In the genomic region with DNA sequence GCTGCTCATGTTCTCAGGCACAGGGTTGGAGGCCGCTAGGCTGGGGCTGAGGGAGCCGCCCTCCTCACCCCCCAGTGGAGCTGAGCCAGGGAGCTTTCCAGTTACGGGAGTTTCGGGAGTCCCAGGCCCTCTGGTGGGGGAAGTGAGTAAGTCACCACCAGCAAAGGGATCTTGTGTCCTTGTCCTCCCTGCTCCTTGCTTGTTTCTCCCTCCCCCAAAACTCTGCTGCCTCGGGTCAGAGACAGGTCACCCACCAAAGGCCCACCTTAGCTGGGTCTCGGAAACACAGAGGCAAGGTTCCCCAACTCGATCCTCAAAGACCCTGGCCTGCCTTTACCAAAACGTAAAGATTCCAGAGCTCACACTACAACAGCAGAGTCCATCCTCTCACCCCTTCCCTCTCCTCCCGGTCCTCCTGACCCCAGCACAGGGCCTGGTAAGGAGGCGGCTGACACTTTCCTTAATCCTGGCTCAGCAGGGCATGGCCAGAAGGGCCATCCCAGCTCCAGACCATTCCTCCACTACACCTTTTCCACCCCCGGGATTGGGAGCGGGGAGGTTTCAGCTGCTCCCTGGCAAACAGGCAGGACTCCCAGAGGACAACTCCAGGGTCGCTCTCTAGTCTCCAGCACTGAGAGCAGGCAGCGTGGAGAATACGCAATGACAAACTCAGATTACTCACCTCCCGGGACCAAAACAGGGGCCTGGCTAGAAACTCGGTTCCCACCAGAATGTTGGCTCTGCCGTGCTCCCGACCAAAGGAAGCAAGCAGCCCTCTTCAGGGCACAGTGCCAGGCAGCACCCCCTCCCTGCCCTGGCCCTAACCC, we compare ENCODE assay signal across 7 cellular contexts.
DNase-seq lines count a peak whose midpoint lies in the region; ATAC-seq and TF ChIP-seq lines count a peak whose summit lies in the region.

No MANE protein-coding gene starts in this region.

- H3K9me3 ChIP-seq in DND-41 (ENCODE audit: insufficient read depth, low read length, severe bottlenecking) (no peaks in the 10 kb centered on the region), cardiac muscle cell (ENCODE audit: low read depth) (no peaks in the 10 kb centered on the region)

- H2AFZ ChIP-seq in DND-41 (ENCODE audit: low read depth, low read length), result no peak overlapping the region

- H3K4me2 ChIP-seq in DND-41 (ENCODE audit: insufficient read depth, low read length), result no peak overlapping the region

- POLR2A ChIA-PET in activated naive CD8-positive, alpha-beta T cell treated with anti-CD3 and anti-CD28 coated beads, Interleukin-2, amount 10 ng/mL, durations not matched to agents 7 days and 5 days (lab: Charles Lee), result no interaction called here

- H3K27ac ChIP-seq in DND-41 (ENCODE audit: low read length) (no peak overlapping the region), HL-60 (replicated peaks) (no peak overlapping the region), cardiac muscle cell (peak overlapping the region; percentile 88)

- H3K36me3 ChIP-seq in DND-41 (ENCODE audit: insufficient read depth, low read length) (peaks cover 28% of the 10 kb centered on the region), cardiac muscle cell (peaks cover 9% of the 10 kb centered on the region)

- H3K27me3 ChIP-seq in DND-41 (ENCODE audit: insufficient read depth, low read length, poor library complexity) (no peaks in the 10 kb centered on the region), HL-60 (ENCODE audit: insufficient read depth, poor library complexity, severe bottlenecking) (no peaks in the 10 kb centered on the region), cardiac muscle cell (no peaks in the 10 kb centered on the region)

- no peaks in the 10 kb centered on the region for H3K27me3 Mint-ChIP-seq in activated naive CD8-positive, alpha-beta T cell treated with anti-CD3 and anti-CD28 coated beads, Interleukin-2, amount 10 ng/mL, durations not matched to agents 7 days and 5 days
- H3K27me3 Mint-ChIP-seq in progenitor cell of endocrine pancreas, result no peaks in the 10 kb centered on the region

- no peaks in the 10 kb centered on the region for H3K9me3 Mint-ChIP-seq in activated naive CD8-positive, alpha-beta T cell treated with anti-CD3 and anti-CD28 coated beads, Interleukin-2, amount 10 ng/mL, durations not matched to agents 7 days and 5 days
- H3K9me3 Mint-ChIP-seq in progenitor cell of endocrine pancreas (ENCODE audit: low read depth), result no peaks in the 10 kb centered on the region

- no peak overlapping the region for H3K4me3 Mint-ChIP-seq in activated naive CD8-positive, alpha-beta T cell treated with anti-CD3 and anti-CD28 coated beads, Interleukin-2, amount 10 ng/mL, durations not matched to agents 7 days and 5 days
- H3K4me3 Mint-ChIP-seq in progenitor cell of endocrine pancreas (ENCODE audit: low read depth), result no peak overlapping the region

- peak; percentile 51 for DNase-seq in DND-41
- DNase-seq in HL-60 (ENCODE audit: low read depth in 1 of 2, low spot score in 1 of 2), result peak; percentile 49 to 70
- peak; percentile 66 for DNase-seq in NCI-H69 (lab: John Stamatoyannopoulos, UW)
- DNase-seq in activated naive CD8-positive, alpha-beta T cell treated with anti-CD3 and anti-CD28 coated beads, Interleukin-2, amount 10 ng/mL, durations not matched to agents 7 days and 5 days, result no peak
- peak; percentile 86 to 87 for DNase-seq in cardiac muscle cell (ENCODE audit: low read depth in 1 of 2, low spot score in 1 of 2)
- DNase-seq in progenitor cell of endocrine pancreas (ENCODE audit: low spot score, unreplicated experiment), result peak; percentile 58

- H3K9ac ChIP-seq in DND-41 (ENCODE audit: low read depth, low read length), result no peak overlapping the region

- H3K4me3 ChIP-seq in DND-41 (ENCODE audit: low read depth in 1 of 2, low read length in 2 of 2) (no peak overlapping the region), HL-60 (replicated peaks; ENCODE audit: insufficient read depth, low read length) (no peak overlapping the region), cardiac muscle cell (no peak overlapping the region)

- peaks cover 2% of the 10 kb centered on the region; the same call in 1 of the 2 replicates for H4K20me1 ChIP-seq in DND-41 (ENCODE audit: insufficient read depth, low read length)

- no peak overlapping the region for H3K27ac Mint-ChIP-seq in activated naive CD8-positive, alpha-beta T cell treated with anti-CD3 and anti-CD28 coated beads, Interleukin-2, amount 10 ng/mL, durations not matched to agents 7 days and 5 days
- peak overlapping the region; percentile 83 for H3K27ac Mint-ChIP-seq in progenitor cell of endocrine pancreas

- no peaks in the 10 kb centered on the region for H3K4me1 ChIP-seq in DND-41 (ENCODE audit: insufficient read depth, low read length)
- H3K4me1 ChIP-seq in cardiac muscle cell (ENCODE audit: low read depth), result peaks cover 40% of the 10 kb centered on the region

- H3K4me1 Mint-ChIP-seq in activated naive CD8-positive, alpha-beta T cell treated with anti-CD3 and anti-CD28 coated beads, Interleukin-2, amount 10 ng/mL, durations not matched to agents 7 days and 5 days, result peaks cover 7% of the 10 kb centered on the region
- peaks cover 9% of the 10 kb centered on the region for H3K4me1 Mint-ChIP-seq in progenitor cell of endocrine pancreas (ENCODE audit: low read depth)

- no peaks in the 10 kb centered on the region for H3K79me2 ChIP-seq in DND-41 (ENCODE audit: insufficient read depth, low read length)

- peaks cover 9% of the 10 kb centered on the region for H3K36me3 Mint-ChIP-seq in activated naive CD8-positive, alpha-beta T cell treated with anti-CD3 and anti-CD28 coated beads, Interleukin-2, amount 10 ng/mL, durations not matched to agents 7 days and 5 days
- H3K36me3 Mint-ChIP-seq in progenitor cell of endocrine pancreas (ENCODE audit: insufficient read depth), result peaks cover 6% of the 10 kb centered on the region

- ATAC-seq in DND-41 (ENCODE audit: insufficient read depth, low read depth) (peak; percentile 73), GM19463 (IDR thresholded peaks at IDR 0.05; ENCODE audit: unreplicated experiment) (no peak)
- peak; percentile 32 for ATAC-seq in activated naive CD8-positive, alpha-beta T cell treated with anti-CD3 and anti-CD28 coated beads, Interleukin-2, amount 10 ng/mL, durations not matched to agents 7 days and 5 days (ENCODE audit: low read depth)

- TF ChIP-seq CTCF in DND-41 (IDR thresholded peaks at IDR 0.05; ENCODE audit: borderline replicate concordance, extremely low read depth, low read length, poor library complexity, severe bottlenecking), result peak; percentile 65
- TF ChIP-seq CTCF in HL-60 (IDR thresholded peaks at IDR 0.05; ENCODE audit: insufficient read depth, low read length), result peak; percentile 69
- peak; percentile 83 for TF ChIP-seq CTCF in cardiac muscle cell (IDR thresholded peaks at IDR 0.05; ENCODE audit: low read depth, low read length)
- peak; percentile 77 for TF ChIP-seq CTCF in progenitor cell of endocrine pancreas (IDR thresholded peaks at IDR 0.05; ENCODE audit: unreplicated experiment)
